In the genomic region with DNA sequence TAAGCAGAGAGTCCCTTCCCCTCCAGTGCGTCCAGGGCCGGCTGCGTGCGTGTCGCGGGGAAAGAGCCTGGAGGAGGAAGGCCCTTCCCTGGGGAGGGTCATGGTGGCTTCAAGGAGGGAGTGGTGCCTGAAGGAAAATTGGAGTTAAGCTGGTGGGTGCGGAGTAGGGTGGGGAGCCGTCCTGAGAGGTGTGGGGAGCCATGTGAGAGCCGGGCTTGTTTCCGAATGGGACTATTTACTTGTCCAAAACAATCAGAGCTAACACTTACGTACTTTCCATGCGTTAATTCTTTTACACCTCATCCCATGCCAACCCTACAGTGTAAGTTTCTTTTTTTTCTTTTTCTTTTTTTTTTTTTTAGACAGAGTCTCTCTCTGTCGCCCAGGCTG, we compare ENCODE assay signal across 8 cellular contexts. TPM values are rescaled to one million over a fixed set of nuclear protein-coding genes. Genes with fewer than 3 reads are reported as not detected.
DNase-seq lines count a peak whose midpoint lies in the region; ATAC-seq and TF ChIP-seq lines count a peak whose summit lies in the region.

No MANE protein-coding gene starts in this region.

- ATAC-seq in HG02642 (IDR thresholded peaks at IDR 0.05; ENCODE audit: poor library complexity, unreplicated experiment) (peak; percentile 16), activated B cell treated with CpG ODN at 0.5 μM for 24 hours (ENCODE audit: low read depth) (no peak), heart right ventricle (peak; percentile 32 to 70 (median 50)), HG03378 (IDR thresholded peaks at IDR 0.05; ENCODE audit: unreplicated experiment) (no peak)

- H3K4me2 ChIP-seq in skeletal muscle satellite cell (ENCODE audit: low read length): peak overlapping the region; percentile 87

- no peaks in the 10 kb centered on the region for H3K9me3 ChIP-seq in heart right ventricle
- no peaks in the 10 kb centered on the region for H3K9me3 ChIP-seq in skeletal muscle satellite cell (replicated peaks; ENCODE audit: low read length)

- H3K27me3 ChIP-seq in heart right ventricle (no peaks in the 10 kb centered on the region), skeletal muscle satellite cell (ENCODE audit: control insufficient read depth, insufficient read depth, low read length) (no peaks in the 10 kb centered on the region)

- H3K4me3 Mint-ChIP-seq in activated B cell treated with CpG ODN at 0.5 μM for 24 hours: peak overlapping the region; percentile 97

- CTCF ChIA-PET in activated B cell treated with CpG ODN at 0.5 μM for 24 hours (lab: Charles Lee): no interaction called here

- peak; percentile 27 for DNase-seq in Daoy (ENCODE audit: low read depth)
- DNase-seq in activated B cell treated with CpG ODN at 0.5 μM for 24 hours: no peak
- DNase-seq in heart right ventricle: peak in 1 of 2 donors; percentile 44
- DNase-seq in NCI-H187 (lab: John Stamatoyannopoulos, UW): no peak
- DNase-seq in NCI-H1694 treated with DMSO at 0.1 percent for 48 hours (lab: John Stamatoyannopoulos, UW): no peak

- peaks cover 53% of the 10 kb centered on the region for H3K36me3 Mint-ChIP-seq in activated B cell treated with CpG ODN at 0.5 μM for 24 hours (ENCODE audit: low read depth)

- TF ChIP-seq CTCF in activated B cell treated with CpG ODN at 0.5 μM for 24 hours (IDR thresholded peaks at IDR 0.05): no peak
- TF ChIP-seq CTCF in heart right ventricle (IDR thresholded peaks at IDR 0.05): no peak

- H3K36me3 ChIP-seq in heart right ventricle (peaks cover 0 to 49% (median 14%) of the 10 kb centered on the region in 9 donors), skeletal muscle satellite cell (ENCODE audit: insufficient read depth, low read length) (peaks cover 15% of the 10 kb centered on the region)

- H3K27ac ChIP-seq in heart right ventricle: peak overlapping the region in 9 of 10 donors; percentile 86 to 94 (median 91)

- H3K9ac ChIP-seq in skeletal muscle satellite cell (ENCODE audit: low read depth, low read length): peak overlapping the region; percentile 94

- H3K4me1 ChIP-seq in heart right ventricle (peaks cover 13 to 43% (median 34%) of the 10 kb centered on the region in 9 donors), skeletal muscle satellite cell (ENCODE audit: control insufficient read depth, insufficient read depth, low read length) (peaks cover 15% of the 10 kb centered on the region)

- no peaks in the 10 kb centered on the region for H3K27me3 Mint-ChIP-seq in activated B cell treated with CpG ODN at 0.5 μM for 24 hours

- no peaks in the 10 kb centered on the region for H3K9me3 Mint-ChIP-seq in activated B cell treated with CpG ODN at 0.5 μM for 24 hours

- POLR2A ChIA-PET in activated B cell treated with CpG ODN at 0.5 μM for 24 hours (lab: Charles Lee): interaction anchor here (0.5 to 1.1 kb wide), 3 partner anchors 65 to 151 kb away, joined by 3 to 4 read pairs (median 4); no protein-coding TSS in a partner anchor

- H3K4me3 ChIP-seq in heart right ventricle: peak overlapping the region; percentile 70 to 95 (median 86)
- H3K4me3 ChIP-seq in skeletal muscle satellite cell (ENCODE audit: low read length): peak overlapping the region; percentile 97

- H3K27ac Mint-ChIP-seq in activated B cell treated with CpG ODN at 0.5 μM for 24 hours: peak overlapping the region; percentile 81

- H3K4me1 Mint-ChIP-seq in activated B cell treated with CpG ODN at 0.5 μM for 24 hours: peaks cover 44% of the 10 kb centered on the region

- WGBS in heart right ventricle, 2 donors: 1 to 2% methylated on average over 13 of the region's 13 CpGs

- intact Hi-C loops in activated B cell treated with CpG ODN at 0.5 μM for 24 hours (cut with micrococcal nuclease): loop anchor here (1.0 to 5.0 kb wide), 4 partner anchors 65 to 738 kb away; a partner anchor contains a TSS
- intact Hi-C loops in heart right ventricle (cut with DNase I): loop anchor here in 4 of 10 donors (10.0 kb wide), 3 partner anchors 60 to 740 kb away; a partner anchor contains a TSS

RNA-seq across cellular contexts. Expression of a gene that starts 0.8 kb away (rescaled TPM):
- total RNA-seq in Daoy (2014; rRNA removed; shearing (Covaris generic)): 7.6 and 10.3 TPM in 2 replicates
- total RNA-seq in activated B cell treated with CpG ODN at 0.5 μM for 24 hours (24.2 and 33.8 TPM in 2 replicates), heart right ventricle (10 to 100 TPM in 8 of 10 donors, 1 to 10 TPM in 2; 9.0 to 17.7 (median 12.1) TPM)
- 10 to 100 TPM in 1 of 2 donors, 1 to 10 TPM in 1; 9.1 to 24.3 TPM for polyA plus RNA-seq in heart right ventricle
- 8.6 and 9.2 TPM in 2 replicates for total RNA-seq in skeletal muscle satellite cell (2012; rRNA removed)

RNA-seq across cellular contexts. Expression of a gene that starts 0.8 kb away (rescaled TPM):
- total RNA-seq in Daoy (2014; rRNA removed; shearing (Covaris generic)): 111 and 163 TPM in 2 replicates
- 49.9 and 60.0 TPM in 2 replicates for total RNA-seq in activated B cell treated with CpG ODN at 0.5 μM for 24 hours
- 100 to 1,000 TPM in 4 of 10 donors, 10 to 100 TPM in 6; 63.2 to 138 (median 96.7) TPM for total RNA-seq in heart right ventricle
- 100 to 1,000 TPM; 139 to 186 TPM for polyA plus RNA-seq in heart right ventricle
- 75.3 and 85.0 TPM in 2 replicates for total RNA-seq in skeletal muscle satellite cell (2012; rRNA removed)

Comparison
In these comparisons a context has a peak if more than half of its experiments do, and no peak if none do; other contexts are left out.
1. ATAC-seq: peak in HG02642 (single experiment) and heart right ventricle (8 of 8); none in activated B cell treated with CpG ODN at 0.5 μM for 24 hours (single experiment) and HG03378 (single experiment).